In genomic region chr5:1563617-1564181, GRCh38 we compare ENCODE assay signal across 22 cellular contexts. TPM values are rescaled to one million over a fixed set of nuclear protein-coding genes. Genes with fewer than 3 reads are reported as not detected.
A peak's percentile ranks its signal among the peaks of the same experiment; 100 is the strongest.
DNase-seq lines count a peak whose midpoint lies in the region; ATAC-seq and TF ChIP-seq lines count a peak whose summit lies in the region.
"Had no signal": no experiment of that assay in that cellular context is flagged by ENCODE, and none has a peak within 500 bp of the region (broad histone marks: within the 10 kb centered on the region; RNA-seq: fewer than 3 reads in every experiment).

No MANE protein-coding gene starts in this region.

- H3K27me3 Mint-ChIP-seq in neural progenitor cell (ENCODE audit: insufficient read depth, low read depth), result no peaks in the 10 kb centered on the region
- no peaks in the 10 kb centered on the region for H3K27me3 Mint-ChIP-seq in naive thymus-derived CD8-positive, alpha-beta T cell
- H3K27me3 Mint-ChIP-seq: activated naive CD4-positive, alpha-beta T cell treated with anti-CD3 and anti-CD28 coated beads, Interleukin-2, amount 50 U/mL, for 24 hours; type B pancreatic cell had no signal

- no peak overlapping the region for H2BK5ac ChIP-seq in mesenchymal stem cell (ENCODE audit: low read depth, low read length, poor library complexity, severe bottlenecking)

- H3K4me3 ChIP-seq in H7 (ENCODE audit: insufficient read depth, low read depth, low read length) (no peak overlapping the region), neural progenitor cell (no peak overlapping the region), mesenchymal stem cell (ENCODE audit: insufficient read depth in 1 of 2, low read depth in 1 of 2, low read length in 2 of 2) (no peak overlapping the region), right atrium auricular region (no peak overlapping the region)
- H3K4me3 ChIP-seq: left ventricle myocardium inferior, SJCRH30 had no signal

- H3F3A ChIP-seq in neural progenitor cell (ENCODE audit: low read depth), result no peaks in the 10 kb centered on the region

- POLR2A ChIA-PET in naive thymus-derived CD8-positive, alpha-beta T cell (lab: Charles Lee), result no interaction called here

- H3K9ac ChIP-seq in neural progenitor cell (no peak overlapping the region), mesenchymal stem cell (ENCODE audit: low read length) (no peak overlapping the region)

- no peaks in the 10 kb centered on the region for H3K36me3 Mint-ChIP-seq in neural progenitor cell
- peaks cover 0 to 9% (median 0%) of the 10 kb centered on the region in 3 donors for H3K36me3 Mint-ChIP-seq in naive thymus-derived CD8-positive, alpha-beta T cell
- H3K36me3 Mint-ChIP-seq: activated CD8-positive, alpha-beta memory T cell treated with anti-CD3 and anti-CD28 coated beads, Interleukin-2, amount 10 ng/mL, durations not matched to agents 7 days and 5 days; activated naive CD4-positive, alpha-beta T cell treated with anti-CD3 and anti-CD28 coated beads, Interleukin-2, amount 50 U/mL, for 24 hours; CD4-positive, alpha-beta memory T cell had no signal

- H3K23ac ChIP-seq in mesenchymal stem cell (ENCODE audit: low read length in 2 of 2), result no peak overlapping the region

- peaks cover 6% of the 10 kb centered on the region for H3K4me1 Mint-ChIP-seq in neural progenitor cell
- peaks cover 0 to 6% (median 4%) of the 10 kb centered on the region in 4 donors for H3K4me1 Mint-ChIP-seq in naive thymus-derived CD8-positive, alpha-beta T cell
- H3K4me1 Mint-ChIP-seq: activated CD4-positive, alpha-beta T cell treated with anti-CD3 and anti-CD28 coated beads, Interleukin-2, amount 10 ng/mL, durations not matched to agents 24 days and 14 days; activated CD8-positive, alpha-beta memory T cell treated with anti-CD3 and anti-CD28 coated beads, Interleukin-2, amount 10 ng/mL, durations not matched to agents 7 days and 5 days; activated naive CD4-positive, alpha-beta T cell treated with anti-CD3 and anti-CD28 coated beads, Interleukin-2, amount 50 U/mL, for 24 hours had no signal

- no peaks in the 10 kb centered on the region for H3K9me3 ChIP-seq in neural progenitor cell (ENCODE audit: low read depth)
- H3K9me3 ChIP-seq in mesenchymal stem cell (ENCODE audit: control insufficient read depth, low read length), result no peaks in the 10 kb centered on the region
- H3K9me3 ChIP-seq in right atrium auricular region, result no peaks in the 10 kb centered on the region
- H3K9me3 ChIP-seq: left ventricle myocardium inferior, SJCRH30 had no signal

- H2AK5ac ChIP-seq in mesenchymal stem cell (ENCODE audit: low read length, severe bottlenecking), result no peak overlapping the region

- H3K18ac ChIP-seq in mesenchymal stem cell (ENCODE audit: low read depth in 1 of 2, low read length in 2 of 2), result no peak overlapping the region

- H3K36me3 ChIP-seq in H7 (replicated peaks; ENCODE audit: control insufficient read depth, insufficient read depth, low read length) (no peaks in the 10 kb centered on the region), neural progenitor cell (no peaks in the 10 kb centered on the region), mesenchymal stem cell (ENCODE audit: control insufficient read depth in 1 of 2, insufficient read depth in 2 of 2, low read depth in 1 of 2, low read length in 2 of 2) (no peaks in the 10 kb centered on the region), right atrium auricular region (no peaks in the 10 kb centered on the region)
- H3K36me3 ChIP-seq: left ventricle myocardium inferior, SJCRH30 had no signal

- no peak overlapping the region for H3K4me2 ChIP-seq in neural progenitor cell
- no peak overlapping the region for H3K4me2 ChIP-seq in mesenchymal stem cell (ENCODE audit: low read length, poor library complexity, severe bottlenecking)

- H3K4me3 Mint-ChIP-seq in neural progenitor cell, result peak overlapping the region; percentile 41
- H3K4me3 Mint-ChIP-seq in naive thymus-derived CD8-positive, alpha-beta T cell, result no peak overlapping the region
- H3K4me3 Mint-ChIP-seq: activated CD4-positive, alpha-beta T cell treated with anti-CD3 and anti-CD28 coated beads, Interleukin-2, amount 10 ng/mL, durations not matched to agents 24 days and 14 days; activated CD8-positive, alpha-beta memory T cell treated with anti-CD3 and anti-CD28 coated beads, Interleukin-2, amount 10 ng/mL, durations not matched to agents 7 days and 5 days; activated naive CD4-positive, alpha-beta T cell treated with anti-CD3 and anti-CD28 coated beads, Interleukin-2, amount 50 U/mL, for 24 hours; activated T-helper 1 cell treated with anti-CD3 and anti-CD28 coated beads, Interleukin-12 subunit alpha, Interleukin-12 subunit beta, Interleukin-2, Interleukin-4 antibody, amounts not matched to agents 30 ng/mL and 10 ng/mL and 1 ng/mL, durations not matched to agents 14 hours and 24 hours and 36 hours; CD4-positive, alpha-beta memory T cell; central memory CD8-positive, alpha-beta T cell; T-helper 1 cell treated with Interleukin-12 subunit alpha and Interleukin-12 subunit beta and Interleukin-4 antibody, amounts not matched to agents 30 μg/mL and 1 μg/mL, for 36 hours; type B pancreatic cell had no signal

- no peak overlapping the region for H2BK120ac ChIP-seq in mesenchymal stem cell (ENCODE audit: low read depth, low read length)

- H3K27ac ChIP-seq in neural progenitor cell (no peak overlapping the region), mesenchymal stem cell (ENCODE audit: low read length, poor library complexity, severe bottlenecking) (no peak overlapping the region), right atrium auricular region (no peak overlapping the region)
- H3K27ac ChIP-seq: left ventricle myocardium inferior, SJCRH30 had no signal

- 90% methylated on average over 7 of the region's 7 CpGs for WGBS in mesenchymal stem cell

- no peak overlapping the region for H4K8ac ChIP-seq in mesenchymal stem cell (ENCODE audit: low read length)

- peak; percentile 79 for DNase-seq in 8988T
- peak; percentile 55 for DNase-seq in H7
- DNase-seq in ecto neural progenitor cell (ENCODE audit: low spot score), result peak; percentile 35
- no peak for DNase-seq in neural progenitor cell (ENCODE audit: low spot score)
- no peak for DNase-seq in naive thymus-derived CD8-positive, alpha-beta T cell
- no peak for DNase-seq in mesenchymal stem cell
- no peak for DNase-seq in right atrium auricular region (ENCODE audit: low spot score)
- DNase-seq: activated CD4-positive, alpha-beta T cell treated with anti-CD3 and anti-CD28 coated beads, Interleukin-2, amount 10 ng/mL, durations not matched to agents 24 days and 14 days; activated CD8-positive, alpha-beta memory T cell treated with anti-CD3 and anti-CD28 coated beads, Interleukin-2, amount 10 ng/mL, durations not matched to agents 7 days and 5 days; CD4-positive, alpha-beta memory T cell; NCI-H1048; NCI-H187; NCI-H748 treated with DMSO at 0.1 percent for 48 hours; SJCRH30; stimulated activated CD4-positive, alpha-beta T cell treated with anti-CD3 and anti-CD28 coated beads, Interleukin-4, amount 100 ng/mL, for 4 hours had no signal

- H3K4me1 ChIP-seq in neural progenitor cell (peaks cover 8% of the 10 kb centered on the region), mesenchymal stem cell (ENCODE audit: control insufficient read depth, insufficient read depth, low read depth, low read length) (peaks cover 43% of the 10 kb centered on the region), right atrium auricular region (peaks cover 0 to 26% of the 10 kb centered on the region in 2 donors)

- no peak overlapping the region for H2AFZ ChIP-seq in neural progenitor cell (replicated peaks)
- H2AFZ ChIP-seq in mesenchymal stem cell (ENCODE audit: low read depth, low read length), result no peak overlapping the region

- H4K91ac ChIP-seq in mesenchymal stem cell (ENCODE audit: low read length), result no peak overlapping the region

- H3K27ac Mint-ChIP-seq in neural progenitor cell, result no peak overlapping the region
- peak overlapping the region in 2 of 10 donors; percentile 7 to 39 for H3K27ac Mint-ChIP-seq in naive thymus-derived CD8-positive, alpha-beta T cell
- H3K27ac Mint-ChIP-seq: activated CD4-positive, alpha-beta T cell treated with anti-CD3 and anti-CD28 coated beads, Interleukin-2, amount 10 ng/mL, durations not matched to agents 24 days and 14 days; activated CD8-positive, alpha-beta memory T cell treated with anti-CD3 and anti-CD28 coated beads, Interleukin-2, amount 10 ng/mL, durations not matched to agents 7 days and 5 days; activated naive CD4-positive, alpha-beta T cell treated with anti-CD3 and anti-CD28 coated beads, Interleukin-2, amount 50 U/mL, for 24 hours; activated T-helper 1 cell treated with anti-CD3 and anti-CD28 coated beads, Interleukin-12 subunit alpha, Interleukin-12 subunit beta, Interleukin-2, Interleukin-4 antibody, amounts not matched to agents 30 ng/mL and 10 ng/mL and 1 ng/mL, durations not matched to agents 14 hours and 24 hours and 36 hours; CD4-positive, alpha-beta memory T cell; T-helper 1 cell treated with Interleukin-12 subunit alpha and Interleukin-12 subunit beta and Interleukin-4 antibody, amounts not matched to agents 30 μg/mL and 1 μg/mL, for 36 hours; type B pancreatic cell had no signal

- H3K9me3 Mint-ChIP-seq in neural progenitor cell, result peaks cover 2% of the 10 kb centered on the region
- H3K9me3 Mint-ChIP-seq in naive thymus-derived CD8-positive, alpha-beta T cell, result no peaks in the 10 kb centered on the region
- H3K9me3 Mint-ChIP-seq: activated CD4-positive, alpha-beta T cell treated with anti-CD3 and anti-CD28 coated beads, Interleukin-2, amount 10 ng/mL, durations not matched to agents 24 days and 14 days; activated naive CD4-positive, alpha-beta T cell treated with anti-CD3 and anti-CD28 coated beads, Interleukin-2, amount 50 U/mL, for 24 hours; activated T-helper 1 cell treated with anti-CD3 and anti-CD28 coated beads, Interleukin-12 subunit alpha, Interleukin-12 subunit beta, Interleukin-2, Interleukin-4 antibody, amounts not matched to agents 30 ng/mL and 10 ng/mL and 1 ng/mL, durations not matched to agents 14 hours and 24 hours and 36 hours; central memory CD8-positive, alpha-beta T cell; T-helper 1 cell treated with Interleukin-12 subunit alpha and Interleukin-12 subunit beta and Interleukin-4 antibody, amounts not matched to agents 30 μg/mL and 1 μg/mL, for 36 hours; type B pancreatic cell had no signal

- no peak overlapping the region for H2BK12ac ChIP-seq in mesenchymal stem cell (ENCODE audit: low read length in 2 of 2)

- no peak for ATAC-seq in naive thymus-derived CD8-positive, alpha-beta T cell
- ATAC-seq in HG02981 (IDR thresholded peaks at IDR 0.05; ENCODE audit: unreplicated experiment), result no peak
- ATAC-seq: activated CD8-positive, alpha-beta memory T cell treated with anti-CD3 and anti-CD28 coated beads, Interleukin-2, amount 10 ng/mL, durations not matched to agents 7 days and 5 days had no signal

- H4K20me1 ChIP-seq in neural progenitor cell (ENCODE audit: low read depth), result no peaks in the 10 kb centered on the region

- H3K4ac ChIP-seq in mesenchymal stem cell (ENCODE audit: low read depth in 1 of 2, low read length in 2 of 2), result no peak overlapping the region

- no peaks in the 10 kb centered on the region for H3K79me1 ChIP-seq in mesenchymal stem cell (replicated peaks; ENCODE audit: low read length, poor library complexity, severe bottlenecking)

- TF ChIP-seq CTCF in neural progenitor cell (IDR thresholded peaks at IDR 0.05) (no peak), right atrium auricular region (IDR thresholded peaks at IDR 0.05) (no peak)

- H2BK15ac ChIP-seq in mesenchymal stem cell (ENCODE audit: low read depth, poor library complexity, severe bottlenecking), result no peak overlapping the region

- H3K27me3 ChIP-seq in H7 (ENCODE audit: control insufficient read depth, insufficient read depth, low read length) (no peaks in the 10 kb centered on the region), neural progenitor cell (no peaks in the 10 kb centered on the region), mesenchymal stem cell (ENCODE audit: control insufficient read depth in 1 of 2, insufficient read depth in 1 of 2, low read length in 2 of 2) (peaks cover 0 to 6% of the 10 kb centered on the region in 2 experiments), right atrium auricular region (no peaks in the 10 kb centered on the region)
- H3K27me3 ChIP-seq: SJCRH30 had no signal

- peak overlapping the region in 1 of 2 experiments; percentile 86 for H3K14ac ChIP-seq in mesenchymal stem cell (ENCODE audit: low read length in 2 of 2)

- no peaks in the 10 kb centered on the region for H3K79me2 ChIP-seq in neural progenitor cell (ENCODE audit: low read depth)

RNA-seq across cellular contexts. Expression of gene LPCAT1, which starts 39.9 kb away (rescaled TPM):
- 70.2 and 77.5 TPM in 2 replicates for total RNA-seq in H7 (2014; rRNA removed; shearing (Covaris generic))
- total RNA-seq in neural progenitor cell (ENCODE audit: low replicate concordance) (76.5 and 108 TPM in 2 replicates), right atrium auricular region (10 to 100 TPM; 13.2 to 18.1 TPM)
- total RNA-seq in naive thymus-derived CD8-positive, alpha-beta T cell, result 10 to 100 TPM; 40.3 to 46.1 TPM
- polyA plus RNA-seq in naive thymus-derived CD8-positive, alpha-beta T cell, result 10 to 100 TPM; 18.6 to 46.3 (median 20.9) TPM
- polyA plus RNA-seq in mesenchymal stem cell (2013, experiment 1 of 2), result 32.9 TPM
- polyA plus RNA-seq in mesenchymal stem cell (2013, experiment 2 of 2), result 33.5 TPM

Comparison
In these comparisons a context has a peak if more than half of its experiments do, and no peak if none do; other contexts are left out.
1. DNase-seq: peak in 8988T (single experiment), H7 (single experiment) and ecto neural progenitor cell (single experiment); none in neural progenitor cell (single experiment), naive thymus-derived CD8-positive, alpha-beta T cell (0 of 10), mesenchymal stem cell (single experiment) and right atrium auricular region (single experiment).